13 cellular contexts compared by ENCODE assay signal in the genomic region with DNA sequence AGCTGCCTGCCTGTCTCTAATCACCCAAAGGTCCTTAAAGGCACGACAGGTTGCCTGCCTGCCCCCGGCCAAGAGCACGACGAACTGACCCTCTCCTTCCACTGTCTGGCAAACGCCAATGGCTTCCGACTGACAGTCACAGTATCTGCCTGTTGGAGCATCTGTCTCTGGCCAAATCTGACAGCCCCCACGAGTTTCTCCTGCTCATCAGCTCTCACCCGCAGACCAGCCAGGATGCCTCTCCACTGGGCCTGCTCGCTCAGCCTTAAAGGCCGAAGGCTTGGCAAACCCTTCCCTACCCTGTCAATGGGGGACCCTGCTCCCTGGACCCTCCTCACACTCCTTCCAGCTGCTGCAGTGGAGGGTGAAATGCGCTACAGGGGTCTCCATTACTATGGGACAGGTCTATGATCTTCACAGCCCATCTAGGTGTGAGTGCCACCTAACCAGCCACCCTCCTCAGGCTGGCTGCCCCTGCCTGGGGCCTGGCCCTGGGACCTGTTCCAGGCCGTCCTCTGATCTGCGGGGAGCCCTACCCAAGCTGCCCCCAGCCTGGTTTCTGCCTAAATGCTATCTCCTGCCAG. TPM values are rescaled to one million over a fixed set of nuclear protein-coding genes. Genes with fewer than 3 reads are reported as not detected.
DNase-seq lines count a peak whose midpoint lies in the region; ATAC-seq and TF ChIP-seq lines count a peak whose summit lies in the region.
"Had no signal": no experiment of that assay in that cellular context is flagged by ENCODE, and none has a peak within 500 bp of the region (broad histone marks: within the 10 kb centered on the region; RNA-seq: fewer than 3 reads in every experiment).

No MANE protein-coding gene starts in this region.

- DNase-seq in right cardiac atrium (no peak), heart right ventricle (no peak), lower lobe of right lung (no peak), tibial artery (no peak), OCI-LY7 (ENCODE audit: low spot score) (no peak), thyroid gland (no peak)
- DNase-seq in activated T-cell treated with anti-CD3 and anti-CD28 coated beads, Interleukin-2, amount 50 U/mL, for 72 hours: no peak
- DNase-seq: activated B cell treated with CpG ODN at 0.5 μM for 24 hours; CD8-positive, alpha-beta memory T cell; NCI-H446; stimulated activated CD4-positive, alpha-beta T cell treated with anti-CD3 and anti-CD28 coated beads, Interleukin-4, amount 100 ng/mL, for 1 hour had no signal

- no peak overlapping the region for H3K4me2 ChIP-seq in OCI-LY7 (ENCODE audit: low read length)

- POLR2A ChIA-PET in OCI-LY7 (lab: Charles Lee): no interaction called here

- H3K9me3 ChIP-seq in right cardiac atrium (ENCODE audit: control insufficient read depth, low read length) (no peaks in the 10 kb centered on the region), heart right ventricle (no peaks in the 10 kb centered on the region), lower lobe of right lung (no peaks in the 10 kb centered on the region), tibial artery (no peaks in the 10 kb centered on the region), OCI-LY7 (ENCODE audit: low read length) (no peaks in the 10 kb centered on the region), thyroid gland (no peaks in the 10 kb centered on the region)

- TF ChIP-seq POLR2A in thyroid gland (IDR thresholded peaks at IDR 0.05): no peak

- peak overlapping the region; percentile 25 for H3K27ac ChIP-seq in right cardiac atrium (ENCODE audit: low read length)
- no peak overlapping the region for H3K27ac ChIP-seq in heart right ventricle
- peak overlapping the region; percentile 81 for H3K27ac ChIP-seq in lower lobe of right lung
- peak overlapping the region; percentile 0 for H3K27ac ChIP-seq in urinary bladder (ENCODE audit: low read depth)
- no peak overlapping the region for H3K27ac ChIP-seq in tibial artery
- no peak overlapping the region for H3K27ac ChIP-seq in OCI-LY7 (ENCODE audit: low read depth, low read length, poor library complexity, severe bottlenecking)
- H3K27ac ChIP-seq in thyroid gland: no peak overlapping the region
- H3K27ac ChIP-seq: coronary artery had no signal

- TF ChIP-seq CTCF in heart right ventricle (IDR thresholded peaks at IDR 0.05): no peak
- TF ChIP-seq CTCF in lower lobe of right lung (IDR thresholded peaks at IDR 0.05): no peak
- TF ChIP-seq CTCF in tibial artery (IDR thresholded peaks at IDR 0.05): no peak
- TF ChIP-seq CTCF in OCI-LY7 (conservative IDR thresholded peaks at IDR 0.05; ENCODE audit: low read length): no peak
- no peak for TF ChIP-seq CTCF in thyroid gland (IDR thresholded peaks at IDR 0.05)

- H3K9me3 Mint-ChIP-seq in activated T-cell treated with anti-CD3 and anti-CD28 coated beads, Interleukin-2, amount 50 U/mL, for 72 hours: no peaks in the 10 kb centered on the region
- H3K9me3 Mint-ChIP-seq: activated B cell treated with CpG ODN at 0.5 μM for 24 hours; CD8-positive, alpha-beta memory T cell had no signal

- peaks cover 27% of the 10 kb centered on the region for H4K20me1 ChIP-seq in OCI-LY7 (ENCODE audit: insufficient read depth, low read length)

- peak overlapping the region; percentile 14 for H3K27ac Mint-ChIP-seq in activated T-cell treated with anti-CD3 and anti-CD28 coated beads, Interleukin-2, amount 50 U/mL, for 72 hours
- H3K27ac Mint-ChIP-seq: activated B cell treated with CpG ODN at 0.5 μM for 24 hours had no signal

- H3K4me3 ChIP-seq in right cardiac atrium (ENCODE audit: low read length) (no peak overlapping the region), heart right ventricle (no peak overlapping the region), lower lobe of right lung (peak overlapping the region; percentile 48), urinary bladder (ENCODE audit: low read depth, low read length) (no peak overlapping the region), tibial artery (no peak overlapping the region), OCI-LY7 (ENCODE audit: low read depth, low read length, poor library complexity, severe bottlenecking) (no peak overlapping the region), thyroid gland (replicated peaks in 1 of 3) (no peak overlapping the region)
- H3K4me3 ChIP-seq: coronary artery had no signal

- H3K36me3 ChIP-seq in heart right ventricle: peaks cover 0 to 31% (median 22%) of the 10 kb centered on the region in 9 donors
- peaks cover 32% of the 10 kb centered on the region for H3K36me3 ChIP-seq in lower lobe of right lung
- no peaks in the 10 kb centered on the region for H3K36me3 ChIP-seq in urinary bladder (ENCODE audit: insufficient read depth)
- peaks cover 24 to 33% (median 31%) of the 10 kb centered on the region in 3 donors for H3K36me3 ChIP-seq in tibial artery
- H3K36me3 ChIP-seq in OCI-LY7 (ENCODE audit: insufficient read depth, low read length): peaks cover 84% of the 10 kb centered on the region
- H3K36me3 ChIP-seq in thyroid gland: peaks cover 25 to 26% of the 10 kb centered on the region in 2 donors

- no TSS peak for BruUV-seq in OCI-LY7 (replicated peaks; lab: Mats Ljungman, UMichigan)

- no peak overlapping the region for H3K4me3 Mint-ChIP-seq in activated T-cell treated with anti-CD3 and anti-CD28 coated beads, Interleukin-2, amount 50 U/mL, for 72 hours
- H3K4me3 Mint-ChIP-seq: activated B cell treated with CpG ODN at 0.5 μM for 24 hours had no signal

- no peak for ATAC-seq in right cardiac atrium
- ATAC-seq in heart right ventricle: no peak
- ATAC-seq in activated T-cell treated with anti-CD3 and anti-CD28 coated beads, Interleukin-2, amount 50 U/mL, for 72 hours (replicated peaks in 1 of 2): peak in 1 of 2 donors; percentile 12
- no peak for ATAC-seq in lower lobe of right lung

- H3K27me3 ChIP-seq in right cardiac atrium (ENCODE audit: control insufficient read depth, insufficient read depth) (no peaks in the 10 kb centered on the region), heart right ventricle (no peaks in the 10 kb centered on the region), lower lobe of right lung (ENCODE audit: low read depth) (no peaks in the 10 kb centered on the region), tibial artery (no peaks in the 10 kb centered on the region), thyroid gland (no peaks in the 10 kb centered on the region)

- H3K4me1 ChIP-seq in right cardiac atrium (ENCODE audit: control insufficient read depth, insufficient read depth, low read length) (peaks cover 5% of the 10 kb centered on the region), heart right ventricle (peaks cover 12 to 26% (median 21%) of the 10 kb centered on the region in 9 donors), lower lobe of right lung (peaks cover 33% of the 10 kb centered on the region), urinary bladder (ENCODE audit: insufficient read depth) (no peaks in the 10 kb centered on the region), tibial artery (peaks cover 0 to 47% (median 15%) of the 10 kb centered on the region in 4 donors), OCI-LY7 (ENCODE audit: insufficient read depth, low read length, poor library complexity, severe bottlenecking) (peaks cover 40% of the 10 kb centered on the region), thyroid gland (peaks cover 9 to 20% of the 10 kb centered on the region in 2 donors)

- peaks cover 28% of the 10 kb centered on the region for H3K4me1 Mint-ChIP-seq in activated T-cell treated with anti-CD3 and anti-CD28 coated beads, Interleukin-2, amount 50 U/mL, for 72 hours (ENCODE audit: low read depth)

- no peaks in the 10 kb centered on the region for H3K27me3 Mint-ChIP-seq in activated T-cell treated with anti-CD3 and anti-CD28 coated beads, Interleukin-2, amount 50 U/mL, for 72 hours (ENCODE audit: low read depth)
- H3K27me3 Mint-ChIP-seq: activated B cell treated with CpG ODN at 0.5 μM for 24 hours; CD8-positive, alpha-beta memory T cell had no signal

- no peaks in the 10 kb centered on the region for H3K9me2 ChIP-seq in OCI-LY7 (ENCODE audit: insufficient read depth, low read length)

- peaks cover 31% of the 10 kb centered on the region for H3K79me2 ChIP-seq in OCI-LY7 (ENCODE audit: insufficient read depth, low read depth, low read length)

- peaks cover 10 to 25% of the 10 kb centered on the region in 2 donors for H3K36me3 Mint-ChIP-seq in activated T-cell treated with anti-CD3 and anti-CD28 coated beads, Interleukin-2, amount 50 U/mL, for 72 hours (ENCODE audit: insufficient read depth in 2 of 2)

- intact Hi-C loops in right cardiac atrium (cut with DNase I): no loop called here
- intact Hi-C loops in heart right ventricle (cut with DNase I): no loop called here
- intact Hi-C loops in lower lobe of right lung (cut with DNase I): no loop called here
- intact Hi-C loops in tibial artery (cut with DNase I; ENCODE audit: low total_unique reads): no loop called here
- intact Hi-C loops in OCI-LY7 (cut with micrococcal nuclease; ENCODE audit: unreplicated experiment): no loop called here
- intact Hi-C loops in thyroid gland (cut with DNase I): no loop called here

- H2AFZ ChIP-seq in OCI-LY7 (ENCODE audit: low read length): no peak overlapping the region

- WGBS in right cardiac atrium: 46% methylated on average over 13 of the region's 13 CpGs
- WGBS in heart right ventricle, 2 donors: 55 to 66% methylated on average over 13 of the region's 13 CpGs
- WGBS in urinary bladder: 60% methylated on average over 13 of the region's 13 CpGs
- 67 to 79% methylated on average over 13 of the region's 13 CpGs for WGBS in thyroid gland, 2 donors

- CTCF ChIA-PET in OCI-LY7 (lab: Charles Lee; ENCODE audit: unreplicated experiment): no interaction called here

RNA-seq across cellular contexts. Expression of gene FAM83E, which starts 0.9 kb away (rescaled TPM):
- under 1 TPM in 1 of 4 donors, not detected in 3; 0.33 TPM for total RNA-seq in right cardiac atrium
- polyA plus RNA-seq in right cardiac atrium: 0.20 TPM
- not detected for total RNA-seq in heart right ventricle
- polyA plus RNA-seq in heart right ventricle: under 1 TPM in 1 of 2 donors, not detected in 1; 0.01 TPM
- 1 to 10 TPM; 7.5 to 8.5 TPM for total RNA-seq in activated T-cell treated with anti-CD3 and anti-CD28 coated beads, Interleukin-2, amount 50 U/mL, for 72 hours
- total RNA-seq in lower lobe of right lung: 34.1 TPM
- 0.58 TPM for total RNA-seq in urinary bladder
- polyA plus RNA-seq in urinary bladder: 1.1 TPM
- total RNA-seq in OCI-LY7 (2014; rRNA removed; shearing (Covaris generic)): 3.7 and 6.2 TPM in 2 replicates
- total RNA-seq in OCI-LY7 (2022): 3.0 and 5.6 TPM in 2 replicates
- not detected for total RNA-seq in thyroid gland
- polyA plus RNA-seq: CD8-positive, alpha-beta memory T cell had no signal

RNA-seq across cellular contexts. Expression of gene RPL18, which starts 5.0 kb away (rescaled TPM):
- total RNA-seq in right cardiac atrium: 100 to 1,000 TPM; 606 to 773 (median 699) TPM
- 965 TPM for polyA plus RNA-seq in right cardiac atrium
- 100 to 1,000 TPM; 493 to 753 (median 543) TPM for total RNA-seq in heart right ventricle
- polyA plus RNA-seq in heart right ventricle: 1,000 to 10,000 TPM; 1,418 to 2,257 TPM
- 1,000 to 10,000 TPM; 1,953 to 2,080 TPM for total RNA-seq in activated T-cell treated with anti-CD3 and anti-CD28 coated beads, Interleukin-2, amount 50 U/mL, for 72 hours
- 997 TPM for total RNA-seq in lower lobe of right lung
- 1,113 TPM for total RNA-seq in urinary bladder
- polyA plus RNA-seq in urinary bladder: 2,167 TPM
- total RNA-seq in OCI-LY7 (2014; rRNA removed; shearing (Covaris generic)): 3,527 and 5,064 TPM in 2 replicates
- 1,333 and 1,494 TPM in 2 replicates for total RNA-seq in OCI-LY7 (2022)
- total RNA-seq in thyroid gland: 1,000 to 10,000 TPM; 1,845 to 2,426 (median 1,951) TPM

RNA-seq across cellular contexts. Expression of gene SPHK2, which starts 5.4 kb away (rescaled TPM):
- 10 to 100 TPM in 3 of 4 donors, 1 to 10 TPM in 1; 7.3 to 12.7 (median 11.7) TPM for total RNA-seq in right cardiac atrium
- polyA plus RNA-seq in right cardiac atrium: 11.0 TPM
- 10 to 100 TPM in 2 of 10 donors, 1 to 10 TPM in 8; 5.7 to 13.0 (median 7.7) TPM for total RNA-seq in heart right ventricle
- polyA plus RNA-seq in heart right ventricle: 10 to 100 TPM in 1 of 2 donors, 1 to 10 TPM in 1; 8.7 to 15.9 TPM
- 10 to 100 TPM; 26.9 to 27.2 TPM for total RNA-seq in activated T-cell treated with anti-CD3 and anti-CD28 coated beads, Interleukin-2, amount 50 U/mL, for 72 hours
- 23.8 TPM for total RNA-seq in lower lobe of right lung
- total RNA-seq in urinary bladder: 4.9 TPM
- 22.0 TPM for polyA plus RNA-seq in urinary bladder
- total RNA-seq in OCI-LY7 (2014; rRNA removed; shearing (Covaris generic)): 12.4 and 18.2 TPM in 2 replicates
- 33.3 and 34.8 TPM in 2 replicates for total RNA-seq in OCI-LY7 (2022)
- total RNA-seq in thyroid gland: 10 to 100 TPM; 17.1 to 45.4 (median 31.4) TPM

RNA-seq across cellular contexts. Expression of gene SPACA4, which starts 7.4 kb away (rescaled TPM):
- total RNA-seq in right cardiac atrium: not detected
- not detected for polyA plus RNA-seq in right cardiac atrium
- total RNA-seq in heart right ventricle: not detected
- not detected for polyA plus RNA-seq in heart right ventricle
- not detected for total RNA-seq in activated T-cell treated with anti-CD3 and anti-CD28 coated beads, Interleukin-2, amount 50 U/mL, for 72 hours
- total RNA-seq in lower lobe of right lung: not detected
- not detected for total RNA-seq in urinary bladder
- not detected for polyA plus RNA-seq in urinary bladder
- total RNA-seq in OCI-LY7 (2014; rRNA removed; shearing (Covaris generic)): not detected in 2 replicates
- not detected in 2 replicates for total RNA-seq in OCI-LY7 (2022)
- total RNA-seq in thyroid gland: under 1 TPM in 1 of 4 donors, not detected in 3; 0.67 TPM
- total RNA-seq: activated B cell treated with CpG ODN at 0.5 μM for 24 hours; CD8-positive, alpha-beta memory T cell had no signal
- polyA plus RNA-seq: CD8-positive, alpha-beta memory T cell had no signal

RNA-seq across cellular contexts. Expression of gene DBP, which starts 23.2 kb away (rescaled TPM):
- total RNA-seq in right cardiac atrium: 10 to 100 TPM in 3 of 4 donors, 1 to 10 TPM in 1; 2.8 to 16.9 (median 14.7) TPM
- 9.5 TPM for polyA plus RNA-seq in right cardiac atrium
- total RNA-seq in heart right ventricle: 10 to 100 TPM in 8 of 10 donors, 1 to 10 TPM in 2; 2.4 to 30.0 (median 12.8) TPM
- polyA plus RNA-seq in heart right ventricle: 10 to 100 TPM in 1 of 2 donors, 1 to 10 TPM in 1; 5.8 to 11.6 TPM
- 10 to 100 TPM in 1 of 2 donors, 1 to 10 TPM in 1; 8.2 to 13.4 TPM for total RNA-seq in activated T-cell treated with anti-CD3 and anti-CD28 coated beads, Interleukin-2, amount 50 U/mL, for 72 hours
- total RNA-seq in lower lobe of right lung: 17.7 TPM
- total RNA-seq in urinary bladder: 4.6 TPM
- polyA plus RNA-seq in urinary bladder: 12.3 TPM
- total RNA-seq in OCI-LY7 (2014; rRNA removed; shearing (Covaris generic)): 20.8 and 35.6 TPM in 2 replicates
- 15.7 and 19.0 TPM in 2 replicates for total RNA-seq in OCI-LY7 (2022)
- total RNA-seq in thyroid gland: 10 to 100 TPM; 18.9 to 32.8 (median 25.1) TPM

Comparison
In these comparisons a context has a peak if more than half of its experiments do, and no peak if none do; other contexts are left out.
1. H3K27ac ChIP-seq: peak in right cardiac atrium (single experiment), lower lobe of right lung (single experiment) and urinary bladder (single experiment); none in heart right ventricle (0 of 10), tibial artery (0 of 2), OCI-LY7 (single experiment) and thyroid gland (0 of 3).